Comparison of ENCODE assay signal across 8 cellular contexts in genomic region chr3:31531992-31532586, GRCh38. TPM values are rescaled to one million over a fixed set of nuclear protein-coding genes. Genes with fewer than 3 reads are reported as not detected.
A peak's percentile ranks its signal among the peaks of the same experiment; 100 is the strongest.
DNase-seq lines count a peak whose midpoint lies in the region; ATAC-seq and TF ChIP-seq lines count a peak whose summit lies in the region.

No MANE protein-coding gene starts in this region.

- H3K4me1 ChIP-seq in mammary epithelial cell (ENCODE audit: insufficient read depth, low read length) (peaks cover 4% of the 10 kb centered on the region), skeletal muscle tissue (ENCODE audit: control insufficient read depth in 3 of 3, insufficient read depth in 3 of 3, low read length in 3 of 3) (peaks cover 0 to 30% (median 6%) of the 10 kb centered on the region in 3 donors)

- in situ Hi-C loops in mammary epithelial cell (cut with MboI; ENCODE audit: low sequenced_read_pairs in 2 of 2): no loop called here

- H3K9ac ChIP-seq in mammary epithelial cell (ENCODE audit: insufficient read depth, low read length) (peak overlapping the region; percentile 90), skeletal muscle tissue (ENCODE audit: low read depth in 1 of 3, low read length in 3 of 3) (peak overlapping the region; percentile 95 to 96 (median 96))

- peaks cover 16% of the 10 kb centered on the region for H3K36me3 ChIP-seq in WERI-Rb-1
- H3K36me3 ChIP-seq in mammary epithelial cell (ENCODE audit: insufficient read depth, low read length): no peaks in the 10 kb centered on the region
- H3K36me3 ChIP-seq in skeletal muscle tissue (ENCODE audit: control insufficient read depth in 3 of 3, insufficient read depth in 3 of 3, low read length in 3 of 3): peaks cover 0 to 3% (median 0%) of the 10 kb centered on the region in 3 donors

- H3K9me3 ChIP-seq in WERI-Rb-1 (ENCODE audit: severe bottlenecking) (no peaks in the 10 kb centered on the region), mammary epithelial cell (replicated peaks; ENCODE audit: insufficient read depth, low read length) (no peaks in the 10 kb centered on the region), iPS-18c (ENCODE audit: control insufficient read depth, insufficient read depth, low read length) (no peaks in the 10 kb centered on the region), skeletal muscle tissue (ENCODE audit: control insufficient read depth in 3 of 3, low read length in 3 of 3) (no peaks in the 10 kb centered on the region)

- POLR2A ChIA-PET in AG04449 (lab: Yijun Ruan, JAX): interaction anchor here (0.8 to 1.9 kb wide), 9 partner anchors 8 to 449 kb away, joined by 3 to 9 read pairs (median 4); partner anchors contain the start of genes OSBPL10 and ZNF860

- DNase-seq in AG04449 (ENCODE audit: low read depth, low spot score): peak; percentile 92
- DNase-seq in NCI-H2196 treated with DMSO at 0.1 percent for 48 hours (lab: John Stamatoyannopoulos, UW; ENCODE audit: unreplicated experiment): peak; percentile 84
- DNase-seq in WERI-Rb-1: peak; percentile 99
- DNase-seq in mammary epithelial cell: peak; percentile 98

- BruUV-seq in mammary epithelial cell (replicated peaks; lab: Mats Ljungman, UMichigan): TSS peak; percentile 66

- no peaks in the 10 kb centered on the region for H4K20me1 ChIP-seq in mammary epithelial cell (ENCODE audit: insufficient read depth, low read length)

- intact Hi-C loops in mammary epithelial cell (cut with micrococcal nuclease): loop anchor here (2.0 kb wide), 1 partner anchor 155 kb away; no protein-coding TSS in a partner anchor

- WGBS in mammary epithelial cell (ENCODE audit: low coverage, missing lambda C conversion rate): under 1% methylated on average over 36 of the region's 73 CpGs

- H3K27me3 ChIP-seq in WERI-Rb-1 (ENCODE audit: insufficient read depth, low read depth, severe bottlenecking) (no peaks in the 10 kb centered on the region), mammary epithelial cell (ENCODE audit: insufficient read depth, low read length) (no peaks in the 10 kb centered on the region), skeletal muscle tissue (ENCODE audit: control insufficient read depth in 3 of 3, insufficient read depth in 3 of 3, low read length in 3 of 3) (no peaks in the 10 kb centered on the region)

- TF ChIP-seq CTCF in AG04449 (IDR thresholded peaks at IDR 0.05; ENCODE audit: insufficient read depth, low read length, missing control alignments): no peak
- TF ChIP-seq CTCF in WERI-Rb-1 (IDR thresholded peaks at IDR 0.05; ENCODE audit: low read depth, low read length): no peak
- TF ChIP-seq CTCF in mammary epithelial cell (conservative IDR thresholded peaks at IDR 0.05 in 1 of 2, IDR thresholded peaks at IDR 0.05 in 1 of 2; ENCODE audit: extremely low read depth in 1 of 2, insufficient read depth in 1 of 2, low read depth in 1 of 2, low read length in 2 of 2): no peak

- peak overlapping the region; percentile 84 for H3K4me2 ChIP-seq in mammary epithelial cell (ENCODE audit: insufficient read depth, low read depth, low read length)

- H3K79me2 ChIP-seq in mammary epithelial cell (ENCODE audit: insufficient read depth, low read length): peaks cover 43% of the 10 kb centered on the region

- peak overlapping the region; percentile 92 for H2AFZ ChIP-seq in mammary epithelial cell (ENCODE audit: low read depth, low read length)

- H3K27ac ChIP-seq in WERI-Rb-1: peak overlapping the region; percentile 100
- H3K27ac ChIP-seq in mammary epithelial cell (ENCODE audit: insufficient read depth, low read depth, low read length): peak overlapping the region; percentile 81
- H3K27ac ChIP-seq in skeletal muscle tissue (ENCODE audit: low read depth, low read length): peak overlapping the region; percentile 98

- ATAC-seq in GM18873 (IDR thresholded peaks at IDR 0.05; ENCODE audit: low FRiP score, unreplicated experiment) (peak; percentile 81), HG03139 (IDR thresholded peaks at IDR 0.05; ENCODE audit: unreplicated experiment) (peak; percentile 83)

- CTCF ChIA-PET in AG04449 (lab: Yijun Ruan, JAX): interaction anchor here (0.9 to 2.4 kb wide), 8 partner anchors 8 to 763 kb away, joined by 3 to 14 read pairs (median 4); no protein-coding TSS in a partner anchor
- CTCF ChIA-PET in mammary epithelial cell (lab: Charles Lee; ENCODE audit: low non-redundant PET): no interaction called here

- dilution Hi-C loops in mammary epithelial cell (cut with HindIII; ENCODE audit: low sequenced_read_pairs): no loop called here

- H3K4me3 ChIP-seq in AG04449 (ENCODE audit: low read depth, low read length) (peak overlapping the region; percentile 83), WERI-Rb-1 (ENCODE audit: low read depth, low read length) (peak overlapping the region; percentile 98), mammary epithelial cell (replicated peaks in 1 of 3; ENCODE audit: insufficient read depth in 1 of 3, low read depth in 2 of 3, low read length in 3 of 3) (peak overlapping the region; percentile 85 to 95 (median 89)), iPS-18c (ENCODE audit: insufficient read depth, low read depth, low read length) (peak overlapping the region; percentile 95), skeletal muscle tissue (ENCODE audit: low read length in 3 of 3) (peak overlapping the region; percentile 89 to 92 (median 89))

RNA-seq across cellular contexts. Expression of gene STT3B, which starts 0.6 kb away (rescaled TPM):
- total RNA-seq in mammary epithelial cell (100 to 1,000 TPM in 1 of 2 donors, 10 to 100 TPM in 1; 93.2 to 149 TPM), skeletal muscle tissue (148 TPM)
- polyA plus RNA-seq in mammary epithelial cell: 50.8 TPM
- polyA minus RNA-seq in mammary epithelial cell: 91.9 TPM

Comparison
In these comparisons a context has a peak if more than half of its experiments do, and no peak if none do; other contexts are left out.
1. Peak in every context shown above with its lines: DNase-seq, ATAC-seq, H3K4me3 ChIP-seq and H3K27ac ChIP-seq.